Comparison of ENCODE assay signal across 1 cellular context in the genomic region with DNA sequence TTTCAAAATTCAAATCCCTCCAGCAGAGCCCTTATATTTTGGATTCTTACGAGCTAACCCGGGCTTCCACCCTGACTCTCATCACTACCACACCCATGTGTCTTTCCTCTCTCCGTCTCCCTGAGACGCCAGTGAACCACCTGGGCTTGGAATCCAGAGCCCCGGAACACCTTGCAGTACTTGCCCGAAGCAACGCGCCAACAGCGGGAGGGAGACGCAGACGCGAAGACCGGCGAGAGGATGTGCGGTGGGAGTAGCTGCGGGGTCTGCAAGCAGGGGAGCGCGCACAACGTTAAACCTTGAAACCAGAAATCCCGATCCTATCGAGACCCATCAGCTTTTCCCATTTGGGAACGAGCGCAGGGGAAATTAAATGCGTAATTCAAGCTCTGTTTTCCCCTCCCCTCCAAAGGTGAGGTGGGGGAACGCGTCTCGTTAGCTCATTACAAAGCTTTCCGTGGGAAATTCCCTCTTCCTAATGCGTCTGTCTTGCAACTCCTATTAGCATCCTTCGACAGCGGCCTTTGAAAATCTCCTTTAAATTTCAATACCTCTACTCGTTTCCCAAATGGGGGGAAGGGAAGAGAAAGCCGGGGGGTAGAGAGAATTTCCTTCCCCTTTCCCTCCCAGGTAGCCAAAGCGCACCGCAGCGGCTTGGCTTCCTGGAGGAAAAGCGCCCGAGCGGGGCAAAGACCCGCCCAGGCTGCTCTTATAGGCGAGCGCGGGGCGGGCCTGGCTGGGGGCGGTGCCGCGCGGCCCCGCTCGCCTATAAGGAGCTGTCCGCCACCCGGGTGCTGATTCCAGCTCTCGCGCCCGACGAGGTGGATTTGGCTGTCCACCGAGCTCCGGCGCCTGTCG.
TF ChIP-seq lines count a peak whose summit lies in the region.

A gene (plus strand): TSS at position 797 of the 858 bp plus-strand sequence. CDS start 364 bp downstream, outside the sequence.

TF ChIP-seq in GM12878, 131 proteins besides CTCF, POLR2A, EP300 and RAD21 (continued from another document):
- TF ChIP-seq, protein P1, sequence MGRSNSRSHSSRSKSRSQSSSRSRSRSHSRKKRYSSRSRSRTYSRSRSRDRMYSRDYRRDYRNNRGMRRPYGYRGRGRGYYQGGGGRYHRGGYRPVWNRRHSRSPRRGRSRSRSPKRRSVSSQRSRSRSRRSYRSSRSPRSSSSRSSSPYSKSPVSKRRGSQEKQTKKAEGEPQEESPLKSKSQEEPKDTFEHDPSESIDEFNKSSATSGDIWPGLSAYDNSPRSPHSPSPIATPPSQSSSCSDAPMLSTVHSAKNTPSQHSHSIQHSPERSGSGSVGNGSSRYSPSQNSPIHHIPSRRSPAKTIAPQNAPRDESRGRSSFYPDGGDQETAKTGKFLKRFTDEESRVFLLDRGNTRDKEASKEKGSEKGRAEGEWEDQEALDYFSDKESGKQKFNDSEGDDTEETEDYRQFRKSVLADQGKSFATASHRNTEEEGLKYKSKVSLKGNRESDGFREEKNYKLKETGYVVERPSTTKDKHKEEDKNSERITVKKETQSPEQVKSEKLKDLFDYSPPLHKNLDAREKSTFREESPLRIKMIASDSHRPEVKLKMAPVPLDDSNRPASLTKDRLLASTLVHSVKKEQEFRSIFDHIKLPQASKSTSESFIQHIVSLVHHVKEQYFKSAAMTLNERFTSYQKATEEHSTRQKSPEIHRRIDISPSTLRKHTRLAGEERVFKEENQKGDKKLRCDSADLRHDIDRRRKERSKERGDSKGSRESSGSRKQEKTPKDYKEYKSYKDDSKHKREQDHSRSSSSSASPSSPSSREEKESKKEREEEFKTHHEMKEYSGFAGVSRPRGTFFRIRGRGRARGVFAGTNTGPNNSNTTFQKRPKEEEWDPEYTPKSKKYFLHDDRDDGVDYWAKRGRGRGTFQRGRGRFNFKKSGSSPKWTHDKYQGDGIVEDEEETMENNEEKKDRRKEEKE (IDR thresholded peaks at IDR 0.05): no peak
- TF ChIP-seq TCF7 (IDR thresholded peaks at IDR 0.05; ENCODE audit: borderline replicate concordance): no peak
- TF ChIP-seq, protein P2, sequence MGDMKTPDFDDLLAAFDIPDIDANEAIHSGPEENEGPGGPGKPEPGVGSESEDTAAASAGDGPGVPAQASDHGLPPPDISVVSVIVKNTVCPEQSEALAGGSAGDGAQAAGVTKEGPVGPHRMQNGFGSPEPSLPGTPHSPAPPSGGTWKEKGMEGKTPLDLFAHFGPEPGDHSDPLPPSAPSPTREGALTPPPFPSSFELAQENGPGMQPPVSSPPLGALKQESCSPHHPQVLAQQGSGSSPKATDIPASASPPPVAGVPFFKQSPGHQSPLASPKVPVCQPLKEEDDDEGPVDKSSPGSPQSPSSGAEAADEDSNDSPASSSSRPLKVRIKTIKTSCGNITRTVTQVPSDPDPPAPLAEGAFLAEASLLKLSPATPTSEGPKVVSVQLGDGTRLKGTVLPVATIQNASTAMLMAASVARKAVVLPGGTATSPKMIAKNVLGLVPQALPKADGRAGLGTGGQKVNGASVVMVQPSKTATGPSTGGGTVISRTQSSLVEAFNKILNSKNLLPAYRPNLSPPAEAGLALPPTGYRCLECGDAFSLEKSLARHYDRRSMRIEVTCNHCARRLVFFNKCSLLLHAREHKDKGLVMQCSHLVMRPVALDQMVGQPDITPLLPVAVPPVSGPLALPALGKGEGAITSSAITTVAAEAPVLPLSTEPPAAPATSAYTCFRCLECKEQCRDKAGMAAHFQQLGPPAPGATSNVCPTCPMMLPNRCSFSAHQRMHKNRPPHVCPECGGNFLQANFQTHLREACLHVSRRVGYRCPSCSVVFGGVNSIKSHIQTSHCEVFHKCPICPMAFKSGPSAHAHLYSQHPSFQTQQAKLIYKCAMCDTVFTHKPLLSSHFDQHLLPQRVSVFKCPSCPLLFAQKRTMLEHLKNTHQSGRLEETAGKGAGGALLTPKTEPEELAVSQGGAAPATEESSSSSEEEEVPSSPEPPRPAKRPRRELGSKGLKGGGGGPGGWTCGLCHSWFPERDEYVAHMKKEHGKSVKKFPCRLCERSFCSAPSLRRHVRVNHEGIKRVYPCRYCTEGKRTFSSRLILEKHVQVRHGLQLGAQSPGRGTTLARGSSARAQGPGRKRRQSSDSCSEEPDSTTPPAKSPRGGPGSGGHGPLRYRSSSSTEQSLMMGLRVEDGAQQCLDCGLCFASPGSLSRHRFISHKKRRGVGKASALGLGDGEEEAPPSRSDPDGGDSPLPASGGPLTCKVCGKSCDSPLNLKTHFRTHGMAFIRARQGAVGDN (IDR thresholded peaks at IDR 0.05): no peak
